ENCODE assay signal across 12 cellular contexts in genomic region chr2:230863442-230864121, GRCh38. TPM values are rescaled to one million over a fixed set of nuclear protein-coding genes. Genes with fewer than 3 reads are reported as not detected.
DNase-seq lines count a peak whose midpoint lies in the region; FAIRE-seq and TF ChIP-seq lines count a peak whose summit lies in the region.
"Had no signal": no experiment of that assay in that cellular context is flagged by ENCODE, and none has a peak within 500 bp of the region (broad histone marks: within the 10 kb centered on the region; RNA-seq: fewer than 3 reads in every experiment).

No MANE protein-coding gene starts in this region.

- BruUV-seq in Calu3 (replicated peaks; lab: Mats Ljungman, UMichigan), result no TSS peak

- POLR2A ChIA-PET in activated CD4-positive, alpha-beta memory T cell treated with anti-CD3 and anti-CD28 coated beads, Interleukin-2, amount 10 ng/mL, durations not matched to agents 7 days and 5 days (lab: Charles Lee), result interaction anchor here (1.0 kb wide), 1 partner anchor 9 kb away, joined by 3 read pairs; no protein-coding TSS in a partner anchor

- intact Hi-C loops in Calu3 (cut with micrococcal nuclease; ENCODE audit: unreplicated experiment) (no loop called here), uterus (cut with DNase I; ENCODE audit: low total_unique reads) (no loop called here)

- H3K9ac ChIP-seq in BLaER1, result no peak overlapping the region

- no peak overlapping the region for H3K27ac ChIP-seq in BLaER1
- H3K27ac ChIP-seq in uterus, result no peak overlapping the region
- H3K27ac ChIP-seq: coronary artery had no signal

- H3K4me1 ChIP-seq in BLaER1, result peaks cover 66% of the 10 kb centered on the region
- no peaks in the 10 kb centered on the region for H3K4me1 ChIP-seq in uterus

- H3K4me3 Mint-ChIP-seq in Calu3 (ENCODE audit: low read depth, unreplicated experiment), result peak overlapping the region; percentile 87
- peak overlapping the region; percentile 80 for H3K4me3 Mint-ChIP-seq in activated CD4-positive, alpha-beta memory T cell treated with anti-CD3 and anti-CD28 coated beads, Interleukin-2, amount 10 ng/mL, durations not matched to agents 7 days and 5 days

- no peaks in the 10 kb centered on the region for H3K9me3 Mint-ChIP-seq in Calu3 (ENCODE audit: low read depth, unreplicated experiment)
- peaks cover 2% of the 10 kb centered on the region for H3K9me3 Mint-ChIP-seq in activated CD4-positive, alpha-beta memory T cell treated with anti-CD3 and anti-CD28 coated beads, Interleukin-2, amount 10 ng/mL, durations not matched to agents 7 days and 5 days

- TF ChIP-seq CTCF in Calu3 (IDR thresholded peaks at IDR 0.05; ENCODE audit: unreplicated experiment) (no peak), uterus (IDR thresholded peaks at IDR 0.05) (no peak)

- DNase-seq in Calu3 (no peak), kidney tubule cell (ENCODE audit: low spot score) (peak; percentile 36), T1000 (lab: John Stamatoyannopoulos, UW) (no peak), HTR-8/SVneo (ENCODE audit: insufficient read length, low spot score) (no peak), ureter (ENCODE audit: low spot score) (no peak), uterus (no peak)
- no peak for DNase-seq in activated CD4-positive, alpha-beta memory T cell treated with anti-CD3 and anti-CD28 coated beads, Interleukin-2, amount 10 ng/mL, durations not matched to agents 7 days and 5 days
- DNase-seq: mammary epithelial cell, NCI-H774 had no signal

- CTCF ChIA-PET in Calu3 (lab: Charles Lee), result no interaction called here
- CTCF ChIA-PET in activated CD4-positive, alpha-beta memory T cell treated with anti-CD3 and anti-CD28 coated beads, Interleukin-2, amount 10 ng/mL, durations not matched to agents 7 days and 5 days (lab: Charles Lee), result interaction anchor here (2.0 kb wide), 1 partner anchor 14 kb away, joined by 5 read pairs; no protein-coding TSS in a partner anchor

- no peak for TF ChIP-seq POLR2A in uterus (IDR thresholded peaks at IDR 0.05)

- H3K4me1 Mint-ChIP-seq in Calu3 (ENCODE audit: low read depth, unreplicated experiment), result peaks cover 21% of the 10 kb centered on the region
- peaks cover 38% of the 10 kb centered on the region for H3K4me1 Mint-ChIP-seq in activated CD4-positive, alpha-beta memory T cell treated with anti-CD3 and anti-CD28 coated beads, Interleukin-2, amount 10 ng/mL, durations not matched to agents 7 days and 5 days

- FAIRE-seq in HTR-8/SVneo (lab: Jason Lieb, UNC), result no peak
- FAIRE-seq: D721Med had no signal

- H3K27ac Mint-ChIP-seq in Calu3 (ENCODE audit: unreplicated experiment), result no peak overlapping the region
- no peak overlapping the region for H3K27ac Mint-ChIP-seq in activated CD4-positive, alpha-beta memory T cell treated with anti-CD3 and anti-CD28 coated beads, Interleukin-2, amount 10 ng/mL, durations not matched to agents 7 days and 5 days

- H3K27me3 Mint-ChIP-seq in Calu3 (ENCODE audit: unreplicated experiment), result peaks cover 44% of the 10 kb centered on the region
- H3K27me3 Mint-ChIP-seq in activated CD4-positive, alpha-beta memory T cell treated with anti-CD3 and anti-CD28 coated beads, Interleukin-2, amount 10 ng/mL, durations not matched to agents 7 days and 5 days, result peaks cover 59% of the 10 kb centered on the region

- H3K27me3 ChIP-seq in BLaER1, result no peaks in the 10 kb centered on the region
- H3K27me3 ChIP-seq in uterus, result no peaks in the 10 kb centered on the region

- H3K4me3 ChIP-seq in BLaER1 (no peak overlapping the region), uterus (no peak overlapping the region)

- H3K4me2 ChIP-seq in BLaER1, result peak overlapping the region; percentile 92; the same call in 1 of the 2 replicates

- no peaks in the 10 kb centered on the region for H3K36me3 ChIP-seq in BLaER1
- no peaks in the 10 kb centered on the region for H3K36me3 ChIP-seq in uterus

- peaks cover 24% of the 10 kb centered on the region for H3K36me3 Mint-ChIP-seq in Calu3 (ENCODE audit: insufficient read depth, unreplicated experiment)
- no peaks in the 10 kb centered on the region for H3K36me3 Mint-ChIP-seq in activated CD4-positive, alpha-beta memory T cell treated with anti-CD3 and anti-CD28 coated beads, Interleukin-2, amount 10 ng/mL, durations not matched to agents 7 days and 5 days (ENCODE audit: low read depth)

- H4K20me1 ChIP-seq in BLaER1, result peaks cover 27% of the 10 kb centered on the region

- H3K9me3 ChIP-seq in BLaER1 (no peaks in the 10 kb centered on the region), uterus (no peaks in the 10 kb centered on the region)

RNA-seq across cellular contexts. Expression of gene ITM2C, which starts 1.2 kb away (rescaled TPM):
- total RNA-seq in Calu3 (2022) (55.0 and 57.1 TPM in 2 replicates), ureter (227 TPM), uterus (100 to 1,000 TPM in 1 of 4 donors, 10 to 100 TPM in 3; 33.8 to 301 (median 67.6) TPM)
- total RNA-seq in activated CD4-positive, alpha-beta memory T cell treated with anti-CD3 and anti-CD28 coated beads, Interleukin-2, amount 10 ng/mL, durations not matched to agents 7 days and 5 days, result 10 to 100 TPM; 25.4 to 26.8 TPM
